In the genomic region with DNA sequence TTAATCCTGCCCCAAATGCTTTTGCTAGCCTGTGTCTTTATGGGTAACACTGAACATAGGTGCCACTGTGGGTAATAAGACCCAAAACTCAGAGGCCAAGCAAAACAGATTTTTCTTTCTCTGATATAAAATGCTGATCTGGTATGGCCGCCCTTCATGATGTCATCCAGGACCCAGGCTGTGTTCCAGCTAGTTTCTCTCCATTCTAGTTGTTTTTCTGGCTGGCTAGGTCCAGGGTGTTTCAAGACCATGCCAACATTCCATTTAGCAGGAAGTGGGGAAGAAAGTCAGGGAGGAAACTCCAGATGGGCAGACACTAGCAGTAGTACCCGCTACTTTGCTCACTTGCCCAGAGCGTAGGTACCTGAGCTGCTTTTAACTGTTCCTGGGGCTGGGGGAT, we compare ENCODE assay signal across 15 cellular contexts.
A peak's percentile ranks its signal among the peaks of the same experiment; 100 is the strongest.
DNase-seq lines count a peak whose midpoint lies in the region; ATAC-seq, FAIRE-seq and TF ChIP-seq lines count a peak whose summit lies in the region.
"Had no signal": no experiment of that assay in that cellular context is flagged by ENCODE, and none has a peak within 500 bp of the region (broad histone marks: within the 10 kb centered on the region; RNA-seq: fewer than 3 reads in every experiment).

No MANE protein-coding gene starts in this region.

- no peak for FAIRE-seq in GM12892 (lab: Jason Lieb, UNC)

- DNase-seq in H4 (ENCODE audit: low spot score): peak; percentile 55
- DNase-seq in foreskin fibroblast: peak; percentile 55 to 78
- no peak for DNase-seq in stomach
- DNase-seq in GM12892 (ENCODE audit: insufficient read length): no peak
- no peak for DNase-seq in activated naive CD4-positive, alpha-beta T cell treated with anti-CD3 and anti-CD28 coated beads, Interleukin-2, amount 50 U/mL, for 72 hours (ENCODE audit: low spot score in 2 of 2)
- DNase-seq: erythroblast; KBM-7; NCI-H526; spleen; stimulated activated naive B cell treated with anti-CD40 and anti-IgM and Interleukin-4, amounts not matched to agents 10 μg/mL and 1 μg/mL and 100 μg/mL, for 72 hours had no signal

- TF ChIP-seq CTCF in foreskin fibroblast (IDR thresholded peaks at IDR 0.05; ENCODE audit: low read depth, low read length) (no peak), stomach (IDR thresholded peaks at IDR 0.05) (no peak)

- H3K36me3 ChIP-seq in stomach: peaks cover 7 to 88% (median 67%) of the 10 kb centered on the region in 4 donors

- H3K36me3 Mint-ChIP-seq in activated naive CD4-positive, alpha-beta T cell treated with anti-CD3 and anti-CD28 coated beads, Interleukin-2, amount 50 U/mL, for 72 hours: peaks cover 0 to 7% of the 10 kb centered on the region in 2 donors

- no peak overlapping the region for H3K27ac Mint-ChIP-seq in activated naive CD4-positive, alpha-beta T cell treated with anti-CD3 and anti-CD28 coated beads, Interleukin-2, amount 50 U/mL, for 72 hours
- H3K27ac Mint-ChIP-seq: activated T-helper 2 cell treated with anti-CD3 and anti-CD28 coated beads, Interferon-gamma antibody, Interleukin-2, Interleukin-4, amounts not matched to agents 10 μg/mL and 5 μg/mL and 100 μg/mL, durations not matched to agents 14 hours and 24 hours and 36 hours; stimulated activated naive B cell treated with anti-CD40 and anti-IgM and Interleukin-4, amounts not matched to agents 10 μg/mL and 1 μg/mL and 100 μg/mL, for 72 hours had no signal

- ATAC-seq in GM19351 (IDR thresholded peaks at IDR 0.05; ENCODE audit: unreplicated experiment) (no peak), GM21723 (IDR thresholded peaks at IDR 0.05; ENCODE audit: unreplicated experiment) (no peak)
- no peak for ATAC-seq in activated naive CD4-positive, alpha-beta T cell treated with anti-CD3 and anti-CD28 coated beads, Interleukin-2, amount 50 U/mL, for 72 hours
- ATAC-seq: stimulated activated naive B cell treated with anti-CD40 and anti-IgM and Interleukin-4, amounts not matched to agents 10 μg/mL and 1 μg/mL and 100 μg/mL, for 72 hours had no signal

- TF ChIP-seq POLR2A in stomach (IDR thresholded peaks at IDR 0.05) (no peak), GM12892 (IDR thresholded peaks at IDR 0.05; ENCODE audit: low read depth, low read length) (no peak)

- no peaks in the 10 kb centered on the region for H3K9me3 ChIP-seq in stomach
- H3K9me3 ChIP-seq: spleen had no signal

- H3K4me3 ChIP-seq in foreskin fibroblast (ENCODE audit: low read depth in 1 of 2, low read length in 2 of 2) (no peak overlapping the region), stomach (no peak overlapping the region)
- H3K4me3 ChIP-seq: spleen had no signal

- H3K27ac ChIP-seq in angular gyrus (ENCODE audit: low read depth, low read length): peak overlapping the region; percentile 26
- peak overlapping the region in 3 of 5 donors; percentile 8 to 37 (median 37) for H3K27ac ChIP-seq in stomach

- H3K27me3 ChIP-seq in stomach: no peaks in the 10 kb centered on the region
- H3K27me3 ChIP-seq: spleen had no signal

- 67 to 72% (median 72%) methylated on average over 3 of the region's 3 CpGs for WGBS in stomach, 5 donors

- TF ChIP-seq EP300 in stomach (IDR thresholded peaks at IDR 0.05): no peak

- peaks cover 6 to 7% of the 10 kb centered on the region in 2 donors for H3K9me3 Mint-ChIP-seq in activated naive CD4-positive, alpha-beta T cell treated with anti-CD3 and anti-CD28 coated beads, Interleukin-2, amount 50 U/mL, for 72 hours
- H3K9me3 Mint-ChIP-seq: mesothelial cell of epicardium had no signal

- intact Hi-C loops in stomach (cut with DNase I; ENCODE audit: low total_unique reads): no loop called here

- peaks cover 0 to 25% (median 11%) of the 10 kb centered on the region in 4 donors for H3K4me1 ChIP-seq in stomach

Comparison
In these comparisons a context has a peak if more than half of its experiments do, and no peak if none do; other contexts are left out.
1. DNase-seq: peak in H4 (single experiment) and foreskin fibroblast (2 of 2); none in stomach (single experiment), GM12892 (single experiment) and activated naive CD4-positive, alpha-beta T cell treated with anti-CD3 and anti-CD28 coated beads, Interleukin-2, amount 50 U/mL, for 72 hours (0 of 2).